In the genomic region with DNA sequence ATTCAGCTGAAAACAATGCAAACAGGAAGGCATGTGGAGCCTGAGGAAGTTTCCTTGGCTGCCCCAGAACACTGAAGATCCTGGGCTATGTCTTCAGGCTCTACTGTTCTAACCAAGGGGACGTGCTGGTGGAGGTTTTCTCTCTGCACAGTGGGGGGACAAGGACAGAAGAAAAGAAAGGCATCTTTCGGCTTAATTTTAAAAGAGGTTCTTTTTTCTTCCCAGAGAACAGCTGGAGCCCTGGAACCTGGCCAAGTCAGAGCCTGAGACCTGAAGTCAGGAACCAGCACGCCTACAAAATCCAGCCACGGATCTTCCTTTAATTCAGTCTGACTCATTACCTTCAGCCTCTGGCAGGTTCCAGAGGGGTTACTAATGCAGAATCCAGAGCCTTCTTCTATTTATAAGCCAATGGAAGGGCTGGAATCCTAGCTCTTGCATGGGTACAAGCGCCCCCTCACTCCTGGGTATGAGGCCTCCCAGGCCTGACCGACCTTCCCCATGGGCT, we compare ENCODE assay signal across 9 cellular contexts. TPM values are rescaled to one million over a fixed set of nuclear protein-coding genes. Genes with fewer than 3 reads are reported as not detected.
DNase-seq lines count a peak whose midpoint lies in the region; ATAC-seq and TF ChIP-seq lines count a peak whose summit lies in the region.
"Had no signal": no experiment of that assay in that cellular context is flagged by ENCODE, and none has a peak within 500 bp of the region (broad histone marks: within the 10 kb centered on the region; RNA-seq: fewer than 3 reads in every experiment).

No MANE protein-coding gene starts in this region.

- no TSS peak for BruUV-seq in Panc1 (replicated peaks; lab: Mats Ljungman, UMichigan)

- H3K27me3 ChIP-seq in Panc1 (ENCODE audit: control insufficient read depth, insufficient read depth, low read length): no peaks in the 10 kb centered on the region
- no peaks in the 10 kb centered on the region for H3K27me3 ChIP-seq in skeletal muscle satellite cell (ENCODE audit: control insufficient read depth, insufficient read depth, low read length)

- POLR2A ChIA-PET in Panc1 (lab: Charles Lee): interaction anchor here (0.7 kb wide), 1 partner anchor 30 kb away, joined by 16 read pairs; no protein-coding TSS in a partner anchor

- DNase-seq in GM03348 (ENCODE audit: low spot score) (peak; percentile 83), Panc1 (ENCODE audit: low read depth, low spot score) (no peak), fibroblast of mammary gland (ENCODE audit: low read depth) (peak; percentile 93), NAMALWA (ENCODE audit: low spot score) (no peak), Ammon's horn (ENCODE audit: low spot score) (no peak), NCI-H1436 (lab: John Stamatoyannopoulos, UW) (no peak)
- DNase-seq: effector CD8-positive, alpha-beta T cell had no signal

- in situ Hi-C loops in Panc1 (cut with HindIII; ENCODE audit: low pct_unique_long_range_greater_than_20kb, low sequenced_read_pairs): no loop called here

- H3K4me3 ChIP-seq in Panc1 (ENCODE audit: low read depth in 2 of 2, low read length in 2 of 2) (no peak overlapping the region), fibroblast of mammary gland (ENCODE audit: control insufficient read depth, low read depth, low read length) (no peak overlapping the region), skeletal muscle satellite cell (ENCODE audit: low read length) (no peak overlapping the region)

- no peaks in the 10 kb centered on the region for H3K9me3 ChIP-seq in Panc1 (ENCODE audit: control insufficient read depth, insufficient read depth, low read depth, low read length)
- no peaks in the 10 kb centered on the region for H3K9me3 ChIP-seq in skeletal muscle satellite cell (replicated peaks; ENCODE audit: low read length)

- CTCF ChIA-PET in Panc1 (lab: Charles Lee): interaction anchor here (0.6 to 1.1 kb wide), 6 partner anchors 13 to 108 kb away, joined by 3 to 13 read pairs (median 8); no protein-coding TSS in a partner anchor

- H3K36me3 ChIP-seq in Panc1 (ENCODE audit: control insufficient read depth, insufficient read depth, low read length): no peaks in the 10 kb centered on the region
- H3K36me3 ChIP-seq in skeletal muscle satellite cell (ENCODE audit: insufficient read depth, low read length): no peaks in the 10 kb centered on the region

- peaks cover 45% of the 10 kb centered on the region for H3K4me1 ChIP-seq in Panc1 (ENCODE audit: control insufficient read depth, insufficient read depth, low read length)
- H3K4me1 ChIP-seq in skeletal muscle satellite cell (ENCODE audit: control insufficient read depth, insufficient read depth, low read length): peaks cover 38% of the 10 kb centered on the region

- peak overlapping the region; percentile 56 for H3K4me2 ChIP-seq in skeletal muscle satellite cell (ENCODE audit: low read length)

- peak; percentile 66 for ATAC-seq in Panc1
- ATAC-seq in GM19324 (IDR thresholded peaks at IDR 0.05; ENCODE audit: low FRiP score, unreplicated experiment): no peak

- intact Hi-C loops in Panc1 (cut with micrococcal nuclease; ENCODE audit: unreplicated experiment): no loop called here

- H3K9ac ChIP-seq in skeletal muscle satellite cell (ENCODE audit: low read depth, low read length): peak overlapping the region; percentile 10

- peak overlapping the region; percentile 65 for H3K27ac ChIP-seq in Panc1 (ENCODE audit: low read length)

- no peak for TF ChIP-seq CTCF in Panc1 (IDR thresholded peaks at IDR 0.05)
- no peak for TF ChIP-seq CTCF in fibroblast of mammary gland (conservative IDR thresholded peaks at IDR 0.05; ENCODE audit: control insufficient read depth, insufficient read depth, low read depth, low read length)

RNA-seq across cellular contexts. Expression of a gene that starts 19.8 kb away (rescaled TPM):
- 36.9 TPM for total RNA-seq in Panc1 (2021; ENCODE audit: unreplicated experiment)
- 66.7 TPM for polyA plus RNA-seq in Panc1 (2012; ENCODE audit: insufficient read length)
- 10.0 and 11.7 TPM in 2 replicates for total RNA-seq in skeletal muscle satellite cell (2012; rRNA removed)

RNA-seq across cellular contexts. Expression of a gene that starts 52.9 kb away (rescaled TPM):
- 37.9 TPM for total RNA-seq in Panc1 (2021; ENCODE audit: unreplicated experiment)
- polyA plus RNA-seq in Panc1 (2012; ENCODE audit: insufficient read length): 16.9 TPM
- 30.1 and 32.2 TPM in 2 replicates for total RNA-seq in skeletal muscle satellite cell (2012; rRNA removed)

RNA-seq across cellular contexts. Expression of a gene that starts 53.0 kb away (rescaled TPM):
- 7.6 TPM for total RNA-seq in Panc1 (2021; ENCODE audit: unreplicated experiment)
- 8.2 TPM for polyA plus RNA-seq in Panc1 (2012; ENCODE audit: insufficient read length)
- total RNA-seq in skeletal muscle satellite cell (2012; rRNA removed): 8.6 and 9.2 TPM in 2 replicates

Comparison
In these comparisons a context has a peak if more than half of its experiments do, and no peak if none do; other contexts are left out.
1. DNase-seq: peak in GM03348 (single experiment) and fibroblast of mammary gland (single experiment); none in Panc1 (single experiment), NAMALWA (single experiment), Ammon's horn (single experiment) and NCI-H1436 (single experiment).